In the genomic region with DNA sequence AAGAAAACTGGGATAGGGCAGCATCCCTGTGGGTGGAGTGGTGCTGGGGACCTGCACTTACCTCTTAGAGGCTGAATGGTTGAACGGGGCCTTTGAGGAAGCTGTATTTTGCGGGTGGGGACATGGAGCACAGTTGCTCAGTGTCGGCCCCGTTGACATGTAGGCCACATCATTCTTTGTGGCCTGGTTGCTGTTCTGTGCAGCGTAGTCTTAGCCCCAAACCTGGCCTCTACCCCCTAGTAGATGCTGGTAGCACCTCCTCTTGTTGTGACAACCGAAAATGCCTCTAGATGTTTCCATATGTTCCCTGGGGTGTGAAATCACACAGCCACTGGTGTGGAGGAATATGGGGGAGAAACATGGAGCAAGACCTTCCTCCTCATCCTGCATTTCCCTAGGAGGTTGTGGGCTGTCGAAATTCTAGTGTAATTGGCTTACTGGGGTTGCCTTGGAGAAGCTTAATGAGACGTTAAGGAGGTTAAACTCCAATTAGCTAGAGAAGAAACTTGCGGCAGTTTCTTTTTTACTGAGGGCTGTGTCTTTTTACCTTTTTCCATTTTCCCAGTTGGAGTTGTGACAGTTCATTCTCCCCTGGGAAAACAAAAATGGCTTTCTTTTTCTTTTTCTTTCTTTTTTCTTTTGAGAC, we compare ENCODE assay signal across 1 cellular context.
TF ChIP-seq lines count a peak whose summit lies in the region.

No MANE protein-coding gene starts in this region.

TF ChIP-seq in GM12878, 131 proteins besides CTCF, POLR2A, EP300 and RAD21 (continued from another document):
- TF ChIP-seq, protein P1, sequence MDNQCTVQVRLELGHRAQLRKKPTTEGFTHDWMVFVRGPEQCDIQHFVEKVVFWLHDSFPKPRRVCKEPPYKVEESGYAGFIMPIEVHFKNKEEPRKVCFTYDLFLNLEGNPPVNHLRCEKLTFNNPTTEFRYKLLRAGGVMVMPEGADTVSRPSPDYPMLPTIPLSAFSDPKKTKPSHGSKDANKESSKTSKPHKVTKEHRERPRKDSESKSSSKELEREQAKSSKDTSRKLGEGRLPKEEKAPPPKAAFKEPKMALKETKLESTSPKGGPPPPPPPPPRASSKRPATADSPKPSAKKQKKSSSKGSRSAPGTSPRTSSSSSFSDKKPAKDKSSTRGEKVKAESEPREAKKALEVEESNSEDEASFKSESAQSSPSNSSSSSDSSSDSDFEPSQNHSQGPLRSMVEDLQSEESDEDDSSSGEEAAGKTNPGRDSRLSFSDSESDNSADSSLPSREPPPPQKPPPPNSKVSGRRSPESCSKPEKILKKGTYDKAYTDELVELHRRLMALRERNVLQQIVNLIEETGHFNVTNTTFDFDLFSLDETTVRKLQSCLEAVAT (IDR thresholded peaks at IDR 0.05), result peak; percentile 46; the same call in 1 of the 2 replicates
- TF ChIP-seq, protein P2, sequence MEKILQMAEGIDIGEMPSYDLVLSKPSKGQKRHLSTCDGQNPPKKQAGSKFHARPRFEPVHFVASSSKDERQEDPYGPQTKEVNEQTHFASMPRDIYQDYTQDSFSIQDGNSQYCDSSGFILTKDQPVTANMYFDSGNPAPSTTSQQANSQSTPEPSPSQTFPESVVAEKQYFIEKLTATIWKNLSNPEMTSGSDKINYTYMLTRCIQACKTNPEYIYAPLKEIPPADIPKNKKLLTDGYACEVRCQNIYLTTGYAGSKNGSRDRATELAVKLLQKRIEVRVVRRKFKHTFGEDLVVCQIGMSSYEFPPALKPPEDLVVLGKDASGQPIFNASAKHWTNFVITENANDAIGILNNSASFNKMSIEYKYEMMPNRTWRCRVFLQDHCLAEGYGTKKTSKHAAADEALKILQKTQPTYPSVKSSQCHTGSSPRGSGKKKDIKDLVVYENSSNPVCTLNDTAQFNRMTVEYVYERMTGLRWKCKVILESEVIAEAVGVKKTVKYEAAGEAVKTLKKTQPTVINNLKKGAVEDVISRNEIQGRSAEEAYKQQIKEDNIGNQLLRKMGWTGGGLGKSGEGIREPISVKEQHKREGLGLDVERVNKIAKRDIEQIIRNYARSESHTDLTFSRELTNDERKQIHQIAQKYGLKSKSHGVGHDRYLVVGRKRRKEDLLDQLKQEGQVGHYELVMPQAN (conservative IDR thresholded peaks at IDR 0.05), result no peak
- peak; percentile 47; the same call in 1 of the 2 replicates for TF ChIP-seq IKZF1 (conservative IDR thresholded peaks at IDR 0.05)
